Comparison of ENCODE assay signal across 21 cellular contexts in the genomic region with DNA sequence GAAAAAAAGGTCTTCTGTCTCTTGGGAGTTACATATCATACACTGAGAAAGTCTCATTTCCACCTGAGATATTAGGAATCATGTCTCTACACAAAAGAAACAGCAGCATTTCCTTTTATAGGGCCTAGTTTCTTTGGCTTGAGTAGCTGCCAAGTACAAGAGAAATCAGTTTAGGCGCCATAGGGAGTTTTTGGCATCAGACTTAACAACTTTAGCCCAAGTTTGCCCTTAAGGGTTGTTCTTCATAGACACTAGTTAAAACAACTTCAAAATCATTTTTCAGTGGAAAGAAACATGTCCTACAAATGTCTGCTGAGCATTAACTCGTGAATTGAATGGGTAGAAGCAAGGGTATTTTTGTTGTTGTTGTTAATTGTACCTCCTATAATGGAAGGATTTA.
"Had no signal": no experiment of that assay in that cellular context is flagged by ENCODE, and none has a peak within 500 bp of the region (broad histone marks: within the 10 kb centered on the region; RNA-seq: fewer than 3 reads in every experiment).

No MANE protein-coding gene starts in this region.

- H3K36me3 ChIP-seq: adrenal gland, ascending aorta, vagina had no signal

- ATAC-seq: activated T-helper 17 cell treated with anti-CD3 and anti-CD28 coated beads, Interleukin-2, amount 50 U/mL, for 72 hours; foreskin keratinocyte; left lobe of liver; natural killer cell; sciatic nerve; stimulated activated naive B cell treated with anti-CD40 and anti-IgM and Interleukin-4, amounts not matched to agents 10 μg/mL and 1 μg/mL and 100 μg/mL, for 72 hours; WTC11 had no signal

- H3K4me3 ChIP-seq: adrenal gland, ascending aorta, testis, vagina had no signal

- H3K27ac ChIP-seq: adrenal gland, ascending aorta, foreskin keratinocyte, testis, vagina had no signal

- H3K27me3 ChIP-seq: adrenal gland, ascending aorta, foreskin keratinocyte, testis, vagina had no signal

- DNase-seq: activated T-cell treated with anti-CD3 and anti-CD28 coated beads, Interleukin-2, amount 50 U/mL, for 24 hours; adrenal gland; dermis blood vessel endothelial cell; effector CD8-positive, alpha-beta T cell; erythroblast; immature natural killer cell; midbrain; natural killer cell; small intestine; stimulated activated CD4-positive, alpha-beta T cell treated with anti-CD3 and anti-CD28 coated beads, Interleukin-15, amount 100 ng/mL, for 24 hours; stimulated activated CD8-positive, alpha-beta memory T cell treated with anti-CD3 and anti-CD28 coated beads, Interleukin-4, amount 100 ng/mL, for 48 hours; stimulated activated naive B cell treated with anti-CD40 and anti-IgM and Interleukin-4, amounts not matched to agents 10 μg/mL and 1 μg/mL and 100 μg/mL, for 72 hours; T-helper 9 cell; testis had no signal

- H3K4me1 ChIP-seq: adrenal gland, ascending aorta, foreskin keratinocyte, testis, vagina had no signal

- H3K9me3 ChIP-seq: adrenal gland, ascending aorta, testis, vagina had no signal
